12 cellular contexts compared by ENCODE assay signal in the genomic region with DNA sequence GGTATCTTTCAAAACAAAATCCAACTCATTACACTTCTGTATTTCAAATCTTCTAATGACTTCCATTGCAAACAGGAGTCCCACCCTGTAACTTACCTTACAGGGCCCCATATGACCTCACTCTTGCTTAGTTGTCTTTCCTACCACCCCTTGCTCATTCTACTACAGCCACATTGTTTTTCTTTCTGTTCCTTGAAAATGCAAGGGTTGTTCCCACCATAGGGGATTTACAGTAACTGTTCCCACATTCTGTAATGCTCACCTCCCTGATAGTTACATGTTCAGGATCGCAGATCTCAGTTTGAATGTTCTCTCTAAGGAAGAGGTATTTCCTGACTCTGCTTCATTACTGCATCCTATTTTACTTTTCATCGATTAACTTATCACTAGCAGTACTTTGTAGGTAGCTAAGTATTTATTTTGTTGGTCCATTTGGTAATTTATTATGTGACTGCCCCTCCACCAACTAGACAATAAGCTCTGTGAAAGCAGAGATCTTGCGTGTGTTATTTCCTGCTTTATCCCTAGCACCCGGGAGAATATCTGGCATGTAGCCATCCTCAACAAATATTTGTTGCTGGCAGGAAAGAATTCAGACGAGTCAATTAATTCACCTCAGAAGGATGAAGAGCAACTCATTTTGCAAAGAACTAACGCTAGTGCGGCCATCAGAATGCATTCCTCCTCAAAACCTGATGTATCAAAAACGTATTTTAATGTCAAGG. TPM values are rescaled to one million over a fixed set of nuclear protein-coding genes. Genes with fewer than 3 reads are reported as not detected.
DNase-seq lines count a peak whose midpoint lies in the region; ATAC-seq and TF ChIP-seq lines count a peak whose summit lies in the region.
"Had no signal": no experiment of that assay in that cellular context is flagged by ENCODE, and none has a peak within 500 bp of the region (broad histone marks: within the 10 kb centered on the region; RNA-seq: fewer than 3 reads in every experiment).

No MANE protein-coding gene starts in this region.

- H3K4me1 ChIP-seq in esophagus muscularis mucosa, result peaks cover 3 to 25% (median 21%) of the 10 kb centered on the region in 4 donors
- H3K4me1 ChIP-seq: Peyer's patch had no signal

- intact Hi-C loops in esophagus muscularis mucosa (cut with DNase I), result no loop called here

- no peak for ATAC-seq in GM18867 (IDR thresholded peaks at IDR 0.05; ENCODE audit: unreplicated experiment)
- no peak for ATAC-seq in GM18519 (IDR thresholded peaks at IDR 0.05; ENCODE audit: low FRiP score, unreplicated experiment)

- TF ChIP-seq POLR2A in esophagus muscularis mucosa (IDR thresholded peaks at IDR 0.05; ENCODE audit: low read depth), result no peak

- peak; percentile 77 for DNase-seq in HT-29 (ENCODE audit: low spot score)
- peak; percentile 58 for DNase-seq in NCI-H748 treated with DMSO at 0.1 percent for 48 hours (lab: John Stamatoyannopoulos, UW)
- DNase-seq in esophagus muscularis mucosa (ENCODE audit: extremely low spot score), result no peak
- DNase-seq in pulmonary artery endothelial cell (ENCODE audit: low read depth, low spot score), result peak; percentile 43
- DNase-seq in SW 1271 (lab: John Stamatoyannopoulos, UW), result no peak
- DNase-seq in D341Med (ENCODE audit: low spot score), result no peak
- DNase-seq: activated CD4-positive, alpha-beta T cell treated with anti-CD3 and anti-CD28 coated beads, Interleukin-2, amount 10 ng/mL, durations not matched to agents 24 days and 14 days; activated gamma-delta T cell treated with Interleukin-2 at 50 U/mL for 16 hours; Peyer's patch; tibial artery had no signal

- H3K27me3 ChIP-seq in esophagus muscularis mucosa, result no peaks in the 10 kb centered on the region
- H3K27me3 ChIP-seq: Peyer's patch, tibial artery had no signal

- no peaks in the 10 kb centered on the region for H3K36me3 ChIP-seq in esophagus muscularis mucosa
- H3K36me3 ChIP-seq: Peyer's patch, tibial artery had no signal

- no peak overlapping the region for H3K4me3 ChIP-seq in esophagus muscularis mucosa
- H3K4me3 ChIP-seq: Peyer's patch, tibial artery had no signal

- no peak for TF ChIP-seq EP300 in esophagus muscularis mucosa (IDR thresholded peaks at IDR 0.05)

- H3K27ac ChIP-seq in esophagus muscularis mucosa (replicated peaks in 1 of 4), result peak overlapping the region; percentile 13 to 47 (median 30)
- H3K27ac ChIP-seq: Peyer's patch had no signal

- no peak for TF ChIP-seq CTCF in esophagus muscularis mucosa (IDR thresholded peaks at IDR 0.05)

- H3K9me3 ChIP-seq in esophagus muscularis mucosa, result no peaks in the 10 kb centered on the region
- H3K9me3 ChIP-seq: Peyer's patch, tibial artery had no signal

- 46% methylated on average over 8 of the region's 8 CpGs for WGBS in esophagus muscularis mucosa

RNA-seq across cellular contexts. Expression of gene MAOB, which starts 21.4 kb away (rescaled TPM):
- total RNA-seq in HT-29 (2014; rRNA removed; shearing (Covaris generic)), result 1.1 and 1.7 TPM in 2 replicates
- total RNA-seq in esophagus muscularis mucosa (10 to 100 TPM; 37.1 to 87.8 (median 41.3) TPM), pulmonary artery endothelial cell (not detected in 2 replicates)
- total RNA-seq: activated CD4-positive, alpha-beta T cell treated with anti-CD3 and anti-CD28 coated beads, Interleukin-2, amount 10 ng/mL, durations not matched to agents 24 days and 14 days had no signal

Comparison
In these comparisons a context has a peak if more than half of its experiments do, and no peak if none do; other contexts are left out.
1. DNase-seq: peak in HT-29 (single experiment), NCI-H748 treated with DMSO at 0.1 percent for 48 hours (single experiment) and pulmonary artery endothelial cell (single experiment); none in esophagus muscularis mucosa (single experiment), SW 1271 (0 of 2) and D341Med (single experiment).
2. RNA of gene MAOB, which starts 21.4 kb away (total RNA-seq): 37.1 to 87.8 TPM in esophagus muscularis mucosa; 1.1 to 1.7 TPM in HT-29 and not detected in pulmonary artery endothelial cell; every median in the first group is over 10 times any median in the second.